Comparison of ENCODE assay signal across 1 cellular context in the genomic region with DNA sequence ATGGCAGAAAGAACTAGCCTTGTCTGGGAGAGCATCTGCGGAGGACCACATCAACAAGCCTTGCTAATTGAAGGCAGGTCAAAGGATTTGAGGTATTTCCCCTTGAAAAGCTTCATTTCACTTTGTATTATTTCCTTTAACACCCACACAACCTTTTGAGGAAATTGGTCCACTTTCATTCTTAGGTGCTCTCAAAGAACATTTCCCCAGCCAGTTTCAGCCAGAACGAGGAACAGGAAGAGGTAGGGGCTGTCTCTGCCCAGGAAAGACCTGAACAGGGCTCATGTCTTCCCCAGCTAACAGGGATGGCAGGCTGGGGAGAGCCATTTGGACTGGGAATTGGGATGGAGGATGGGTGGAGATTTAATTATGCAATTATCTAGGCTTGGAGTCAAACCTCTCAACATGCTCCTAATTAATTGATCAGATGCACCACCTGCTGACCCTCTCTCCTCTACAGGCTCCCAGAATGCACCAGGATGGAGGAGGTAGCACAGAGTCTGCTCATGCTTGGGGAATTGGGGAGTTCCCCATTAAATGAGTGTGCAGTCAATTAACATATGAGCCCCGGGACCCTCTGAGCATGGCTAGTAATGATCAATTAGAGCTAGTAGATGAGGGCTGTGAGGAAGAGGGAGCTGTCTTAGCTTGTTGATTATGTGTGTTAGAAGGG.
TF ChIP-seq lines count a peak whose summit lies in the region.

No MANE protein-coding gene starts in this region.

TF ChIP-seq in GM12878, 131 proteins besides CTCF, POLR2A, EP300 and RAD21 (continued from another document):
- TF ChIP-seq, protein P1, sequence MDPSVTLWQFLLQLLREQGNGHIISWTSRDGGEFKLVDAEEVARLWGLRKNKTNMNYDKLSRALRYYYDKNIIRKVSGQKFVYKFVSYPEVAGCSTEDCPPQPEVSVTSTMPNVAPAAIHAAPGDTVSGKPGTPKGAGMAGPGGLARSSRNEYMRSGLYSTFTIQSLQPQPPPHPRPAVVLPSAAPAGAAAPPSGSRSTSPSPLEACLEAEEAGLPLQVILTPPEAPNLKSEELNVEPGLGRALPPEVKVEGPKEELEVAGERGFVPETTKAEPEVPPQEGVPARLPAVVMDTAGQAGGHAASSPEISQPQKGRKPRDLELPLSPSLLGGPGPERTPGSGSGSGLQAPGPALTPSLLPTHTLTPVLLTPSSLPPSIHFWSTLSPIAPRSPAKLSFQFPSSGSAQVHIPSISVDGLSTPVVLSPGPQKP (IDR thresholded peaks at IDR 0.05; ENCODE audit: low read depth, low read length): no peak
- TF ChIP-seq, protein P2, sequence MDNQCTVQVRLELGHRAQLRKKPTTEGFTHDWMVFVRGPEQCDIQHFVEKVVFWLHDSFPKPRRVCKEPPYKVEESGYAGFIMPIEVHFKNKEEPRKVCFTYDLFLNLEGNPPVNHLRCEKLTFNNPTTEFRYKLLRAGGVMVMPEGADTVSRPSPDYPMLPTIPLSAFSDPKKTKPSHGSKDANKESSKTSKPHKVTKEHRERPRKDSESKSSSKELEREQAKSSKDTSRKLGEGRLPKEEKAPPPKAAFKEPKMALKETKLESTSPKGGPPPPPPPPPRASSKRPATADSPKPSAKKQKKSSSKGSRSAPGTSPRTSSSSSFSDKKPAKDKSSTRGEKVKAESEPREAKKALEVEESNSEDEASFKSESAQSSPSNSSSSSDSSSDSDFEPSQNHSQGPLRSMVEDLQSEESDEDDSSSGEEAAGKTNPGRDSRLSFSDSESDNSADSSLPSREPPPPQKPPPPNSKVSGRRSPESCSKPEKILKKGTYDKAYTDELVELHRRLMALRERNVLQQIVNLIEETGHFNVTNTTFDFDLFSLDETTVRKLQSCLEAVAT (IDR thresholded peaks at IDR 0.05): peak; percentile 88
- TF ChIP-seq STAT1 (conservative IDR thresholded peaks at IDR 0.05) (no peak), CREB1 (IDR thresholded peaks at IDR 0.05; ENCODE audit: low read depth) (no peak), RFX5 (IDR thresholded peaks at IDR 0.05; ENCODE audit: low read depth, low read length) (no peak), KAT2A (conservative IDR thresholded peaks at IDR 0.05; ENCODE audit: control insufficient read depth, low read depth, low read length) (no peak), EED (IDR thresholded peaks at IDR 0.05; ENCODE audit: low read depth) (no peak), SIN3A (IDR thresholded peaks at IDR 0.05; ENCODE audit: low read depth, low read length) (no peak), ETV6 (conservative IDR thresholded peaks at IDR 0.05 in 1 of 2, IDR thresholded peaks at IDR 0.05 in 1 of 2; ENCODE audit: borderline replicate concordance in 1 of 2, low read depth in 1 of 2) (0 out of 4 replicates have a peak, but pooled peaks of 1 of the 2 experiments have one; percentile 51), SRF (IDR thresholded peaks at IDR 0.05; ENCODE audit: low read depth in 2 of 2, low read length in 2 of 2) (no peak), IKZF1 (conservative IDR thresholded peaks at IDR 0.05) (peak; percentile 60), RBBP5 (conservative IDR thresholded peaks at IDR 0.05) (no peak), RUNX3 (IDR thresholded peaks at IDR 0.05; ENCODE audit: low read length) (no peak), NBN (IDR thresholded peaks at IDR 0.05) (no peak), KDM1A (IDR thresholded peaks at IDR 0.05; ENCODE audit: borderline replicate concordance) (no peak), NR2C2 (IDR thresholded peaks at IDR 0.05; ENCODE audit: borderline replicate concordance, control insufficient read depth, insufficient read length, low read depth) (no peak), TCF7 (IDR thresholded peaks at IDR 0.05; ENCODE audit: borderline replicate concordance) (no peak), CHD1 (IDR thresholded peaks at IDR 0.05; ENCODE audit: low read depth, low read length) (no peak), TCF3 (IDR thresholded peaks at IDR 0.05; ENCODE audit: borderline replicate concordance, insufficient read depth, low read depth, low read length) (no peak), EGR1 (IDR thresholded peaks at IDR 0.05; ENCODE audit: borderline replicate concordance in 1 of 2, low read depth in 2 of 2, low read length in 2 of 2) (no peak), ESRRA (IDR thresholded peaks at IDR 0.05; ENCODE audit: low read length) (no peak), BRCA1 (IDR thresholded peaks at IDR 0.05; ENCODE audit: low read depth, low read length) (no peak), SIX5 (IDR thresholded peaks at IDR 0.05; ENCODE audit: low read depth, low read length, severe bottlenecking) (no peak), CREM (IDR thresholded peaks at IDR 0.05; ENCODE audit: low read depth) (no peak), DPF2 (IDR thresholded peaks at IDR 0.05) (0 out of 2 replicates have a peak, but pooled peaks have one; percentile 17), ZNF207 (IDR thresholded peaks at IDR 0.05; ENCODE audit: borderline replicate concordance) (no peak)
- TF ChIP-seq, protein P3, sequence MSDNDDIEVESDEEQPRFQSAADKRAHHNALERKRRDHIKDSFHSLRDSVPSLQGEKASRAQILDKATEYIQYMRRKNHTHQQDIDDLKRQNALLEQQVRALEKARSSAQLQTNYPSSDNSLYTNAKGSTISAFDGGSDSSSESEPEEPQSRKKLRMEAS (IDR thresholded peaks at IDR 0.05; ENCODE audit: low read depth, low read length): no peak
